ENCODE assay signal across 1 cellular context in the genomic region with DNA sequence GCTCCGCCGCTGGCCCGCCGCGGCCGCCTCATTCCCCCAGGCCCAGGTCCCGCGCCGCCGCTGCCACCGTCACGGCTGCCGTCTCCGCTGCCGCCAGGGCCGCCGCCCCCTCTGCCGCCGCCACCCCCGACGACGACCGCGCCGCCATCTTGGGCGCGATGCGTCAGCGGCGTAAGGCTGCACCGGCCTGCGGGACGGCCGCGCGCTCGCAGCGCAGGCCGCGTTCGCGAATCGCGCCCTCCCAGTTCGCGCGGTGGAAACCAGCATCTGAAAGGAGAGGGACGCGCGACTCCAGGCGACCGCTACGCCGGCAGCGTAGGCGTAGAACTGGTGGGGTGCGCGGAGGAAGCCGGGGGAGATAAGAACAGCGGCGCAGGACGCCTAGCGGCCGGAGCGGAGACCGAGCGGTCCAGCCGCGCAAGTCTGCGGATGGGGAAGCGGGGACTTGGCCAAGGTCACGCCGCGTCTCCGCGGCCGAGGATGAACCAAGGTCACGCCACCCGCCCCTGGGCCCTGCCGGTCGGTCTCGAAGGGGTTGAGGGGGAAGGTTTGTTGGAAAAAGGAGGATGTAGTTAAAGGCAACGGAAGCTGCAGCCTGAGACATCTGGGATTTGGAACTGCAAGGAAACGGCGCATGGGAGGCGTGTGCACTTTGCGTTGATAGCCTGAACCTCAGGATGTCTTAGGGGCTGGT.
A peak's percentile ranks its signal among the peaks of the same experiment; 100 is the strongest.
TF ChIP-seq lines count a peak whose summit lies in the region.

A gene (minus strand): TSS at position 173 of the 694 bp plus-strand sequence. CDS start 307 bp downstream, outside the sequence.

TF ChIP-seq in HEK293, 187 proteins besides CTCF, POLR2A, EP300 and RAD21 (continued from another document and continues in another):
- TF ChIP-seq ZFP69B (tag by site-specific recombination; IDR thresholded peaks at IDR 0.05): 0 out of 2 replicates have a peak, but pooled peaks have one; percentile 37
- no peak for TF ChIP-seq ZNF169 (tag by site-specific recombination; IDR thresholded peaks at IDR 0.05)
- TF ChIP-seq SP7 (tag by site-specific recombination; IDR thresholded peaks at IDR 0.05): peak; percentile 74
- no peak for TF ChIP-seq ZNF223 (tag by site-specific recombination; IDR thresholded peaks at IDR 0.05)
- no peak for TF ChIP-seq ZNF785 (tag by site-specific recombination; IDR thresholded peaks at IDR 0.05)
- TF ChIP-seq ZNF837 (tag by site-specific recombination; IDR thresholded peaks at IDR 0.05): no peak
- no peak for TF ChIP-seq ZNF621 (tag by site-specific recombination; IDR thresholded peaks at IDR 0.05)
- peak; percentile 89 for TF ChIP-seq ZNF341 (tag by site-specific recombination; IDR thresholded peaks at IDR 0.05; ENCODE audit: low read depth)
- TF ChIP-seq, protein P1, sequence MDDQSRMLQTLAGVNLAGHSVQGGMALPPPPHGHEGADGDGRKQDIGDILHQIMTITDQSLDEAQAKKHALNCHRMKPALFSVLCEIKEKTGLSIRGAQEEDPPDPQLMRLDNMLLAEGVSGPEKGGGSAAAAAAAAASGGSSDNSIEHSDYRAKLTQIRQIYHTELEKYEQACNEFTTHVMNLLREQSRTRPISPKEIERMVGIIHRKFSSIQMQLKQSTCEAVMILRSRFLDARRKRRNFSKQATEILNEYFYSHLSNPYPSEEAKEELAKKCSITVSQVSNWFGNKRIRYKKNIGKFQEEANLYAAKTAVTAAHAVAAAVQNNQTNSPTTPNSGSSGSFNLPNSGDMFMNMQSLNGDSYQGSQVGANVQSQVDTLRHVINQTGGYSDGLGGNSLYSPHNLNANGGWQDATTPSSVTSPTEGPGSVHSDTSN (CRISPR knock-in tag; IDR thresholded peaks at IDR 0.05): peak; percentile 83
- TF ChIP-seq ZNF391 (tag by site-specific recombination; IDR thresholded peaks at IDR 0.05; ENCODE audit: borderline replicate concordance, low read depth): peak; percentile 74; the same call in 1 of the 2 replicates
- peak; percentile 36; the same call in 1 of the 2 replicates for TF ChIP-seq KLF8 (tag by site-specific recombination; IDR thresholded peaks at IDR 0.05)
- TF ChIP-seq, protein P2, sequence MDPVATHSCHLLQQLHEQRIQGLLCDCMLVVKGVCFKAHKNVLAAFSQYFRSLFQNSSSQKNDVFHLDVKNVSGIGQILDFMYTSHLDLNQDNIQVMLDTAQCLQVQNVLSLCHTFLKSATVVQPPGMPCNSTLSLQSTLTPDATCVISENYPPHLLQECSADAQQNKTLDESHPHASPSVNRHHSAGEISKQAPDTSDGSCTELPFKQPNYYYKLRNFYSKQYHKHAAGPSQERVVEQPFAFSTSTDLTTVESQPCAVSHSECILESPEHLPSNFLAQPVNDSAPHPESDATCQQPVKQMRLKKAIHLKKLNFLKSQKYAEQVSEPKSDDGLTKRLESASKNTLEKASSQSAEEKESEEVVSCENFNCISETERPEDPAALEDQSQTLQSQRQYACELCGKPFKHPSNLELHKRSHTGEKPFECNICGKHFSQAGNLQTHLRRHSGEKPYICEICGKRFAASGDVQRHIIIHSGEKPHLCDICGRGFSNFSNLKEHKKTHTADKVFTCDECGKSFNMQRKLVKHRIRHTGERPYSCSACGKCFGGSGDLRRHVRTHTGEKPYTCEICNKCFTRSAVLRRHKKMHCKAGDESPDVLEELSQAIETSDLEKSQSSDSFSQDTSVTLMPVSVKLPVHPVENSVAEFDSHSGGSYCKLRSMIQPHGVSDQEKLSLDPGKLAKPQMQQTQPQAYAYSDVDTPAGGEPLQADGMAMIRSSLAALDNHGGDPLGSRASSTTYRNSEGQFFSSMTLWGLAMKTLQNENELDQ (tag by site-specific recombination; IDR thresholded peaks at IDR 0.05; ENCODE audit: low read depth): no peak
- TF ChIP-seq ZNF266 (tag by site-specific recombination; IDR thresholded peaks at IDR 0.05; ENCODE audit: low read depth): no peak
- TF ChIP-seq, protein P3, sequence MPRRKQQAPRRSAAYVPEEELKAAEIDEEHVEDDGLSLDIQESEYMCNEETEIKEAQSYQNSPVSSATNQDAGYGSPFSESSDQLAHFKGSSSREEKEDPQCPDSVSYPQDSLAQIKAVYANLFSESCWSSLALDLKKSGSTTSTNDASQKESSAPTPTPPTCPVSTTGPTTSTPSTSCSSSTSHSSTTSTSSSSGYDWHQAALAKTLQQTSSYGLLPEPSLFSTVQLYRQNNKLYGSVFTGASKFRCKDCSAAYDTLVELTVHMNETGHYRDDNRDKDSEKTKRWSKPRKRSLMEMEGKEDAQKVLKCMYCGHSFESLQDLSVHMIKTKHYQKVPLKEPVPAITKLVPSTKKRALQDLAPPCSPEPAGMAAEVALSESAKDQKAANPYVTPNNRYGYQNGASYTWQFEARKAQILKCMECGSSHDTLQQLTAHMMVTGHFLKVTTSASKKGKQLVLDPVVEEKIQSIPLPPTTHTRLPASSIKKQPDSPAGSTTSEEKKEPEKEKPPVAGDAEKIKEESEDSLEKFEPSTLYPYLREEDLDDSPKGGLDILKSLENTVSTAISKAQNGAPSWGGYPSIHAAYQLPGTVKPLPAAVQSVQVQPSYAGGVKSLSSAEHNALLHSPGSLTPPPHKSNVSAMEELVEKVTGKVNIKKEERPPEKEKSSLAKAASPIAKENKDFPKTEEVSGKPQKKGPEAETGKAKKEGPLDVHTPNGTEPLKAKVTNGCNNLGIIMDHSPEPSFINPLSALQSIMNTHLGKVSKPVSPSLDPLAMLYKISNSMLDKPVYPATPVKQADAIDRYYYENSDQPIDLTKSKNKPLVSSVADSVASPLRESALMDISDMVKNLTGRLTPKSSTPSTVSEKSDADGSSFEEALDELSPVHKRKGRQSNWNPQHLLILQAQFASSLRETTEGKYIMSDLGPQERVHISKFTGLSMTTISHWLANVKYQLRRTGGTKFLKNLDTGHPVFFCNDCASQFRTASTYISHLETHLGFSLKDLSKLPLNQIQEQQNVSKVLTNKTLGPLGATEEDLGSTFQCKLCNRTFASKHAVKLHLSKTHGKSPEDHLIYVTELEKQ (tag by site-specific recombination; IDR thresholded peaks at IDR 0.05; ENCODE audit: borderline replicate concordance): no peak
- peak; percentile 15; the same call in 1 of the 2 replicates for TF ChIP-seq ZBTB20 (tag by site-specific recombination; IDR thresholded peaks at IDR 0.05)
- TF ChIP-seq MEIS1 (CRISPR knock-in tag; IDR thresholded peaks at IDR 0.05; ENCODE audit: borderline replicate concordance): no peak
- TF ChIP-seq ZNF37A (tag by site-specific recombination; IDR thresholded peaks at IDR 0.05): 0 out of 2 replicates have a peak, but pooled peaks have one; percentile 36
- TF ChIP-seq, protein P4, sequence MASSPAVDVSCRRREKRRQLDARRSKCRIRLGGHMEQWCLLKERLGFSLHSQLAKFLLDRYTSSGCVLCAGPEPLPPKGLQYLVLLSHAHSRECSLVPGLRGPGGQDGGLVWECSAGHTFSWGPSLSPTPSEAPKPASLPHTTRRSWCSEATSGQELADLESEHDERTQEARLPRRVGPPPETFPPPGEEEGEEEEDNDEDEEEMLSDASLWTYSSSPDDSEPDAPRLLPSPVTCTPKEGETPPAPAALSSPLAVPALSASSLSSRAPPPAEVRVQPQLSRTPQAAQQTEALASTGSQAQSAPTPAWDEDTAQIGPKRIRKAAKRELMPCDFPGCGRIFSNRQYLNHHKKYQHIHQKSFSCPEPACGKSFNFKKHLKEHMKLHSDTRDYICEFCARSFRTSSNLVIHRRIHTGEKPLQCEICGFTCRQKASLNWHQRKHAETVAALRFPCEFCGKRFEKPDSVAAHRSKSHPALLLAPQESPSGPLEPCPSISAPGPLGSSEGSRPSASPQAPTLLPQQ (tag by site-specific recombination; IDR thresholded peaks at IDR 0.05): peak; percentile 21; the same call in 1 of the 2 replicates
- TF ChIP-seq ZNF558 (tag by site-specific recombination; IDR thresholded peaks at IDR 0.05): no peak
- TF ChIP-seq KLF10 (tag by site-specific recombination; IDR thresholded peaks at IDR 0.05): 0 out of 2 replicates have a peak, but pooled peaks have one; percentile 16
- no peak for TF ChIP-seq ZNF701 (tag by site-specific recombination; IDR thresholded peaks at IDR 0.05)
- TF ChIP-seq SALL2 (tag by site-specific recombination; IDR thresholded peaks at IDR 0.05; ENCODE audit: borderline replicate concordance): no peak
- peak; percentile 52; the same call in 1 of the 2 replicates for TF ChIP-seq ZNF629 (tag by site-specific recombination; IDR thresholded peaks at IDR 0.05)
- peak; percentile 85; the same call in 1 of the 2 replicates for TF ChIP-seq ZNF610 (tag by site-specific recombination; IDR thresholded peaks at IDR 0.05; ENCODE audit: borderline replicate concordance)
- TF ChIP-seq, protein P5, sequence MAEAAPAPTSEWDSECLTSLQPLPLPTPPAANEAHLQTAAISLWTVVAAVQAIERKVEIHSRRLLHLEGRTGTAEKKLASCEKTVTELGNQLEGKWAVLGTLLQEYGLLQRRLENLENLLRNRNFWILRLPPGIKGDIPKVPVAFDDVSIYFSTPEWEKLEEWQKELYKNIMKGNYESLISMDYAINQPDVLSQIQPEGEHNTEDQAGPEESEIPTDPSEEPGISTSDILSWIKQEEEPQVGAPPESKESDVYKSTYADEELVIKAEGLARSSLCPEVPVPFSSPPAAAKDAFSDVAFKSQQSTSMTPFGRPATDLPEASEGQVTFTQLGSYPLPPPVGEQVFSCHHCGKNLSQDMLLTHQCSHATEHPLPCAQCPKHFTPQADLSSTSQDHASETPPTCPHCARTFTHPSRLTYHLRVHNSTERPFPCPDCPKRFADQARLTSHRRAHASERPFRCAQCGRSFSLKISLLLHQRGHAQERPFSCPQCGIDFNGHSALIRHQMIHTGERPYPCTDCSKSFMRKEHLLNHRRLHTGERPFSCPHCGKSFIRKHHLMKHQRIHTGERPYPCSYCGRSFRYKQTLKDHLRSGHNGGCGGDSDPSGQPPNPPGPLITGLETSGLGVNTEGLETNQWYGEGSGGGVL (tag by site-specific recombination; IDR thresholded peaks at IDR 0.05): no peak
- no peak for TF ChIP-seq ZBTB1 (tag by site-specific recombination; IDR thresholded peaks at IDR 0.05)
- TF ChIP-seq BCL11A (tag by site-specific recombination; IDR thresholded peaks at IDR 0.05; ENCODE audit: low read depth): peak; percentile 79; the same call in 1 of the 2 replicates
- TF ChIP-seq PRDM1 (tag by site-specific recombination; IDR thresholded peaks at IDR 0.05): no peak
- no peak for TF ChIP-seq ZNF157 (tag by site-specific recombination; IDR thresholded peaks at IDR 0.05)
- TF ChIP-seq SP2 (tag by site-specific recombination; IDR thresholded peaks at IDR 0.05): 0 out of 2 replicates have a peak, but pooled peaks have one; percentile 28
- TF ChIP-seq ZNF311 (tag by site-specific recombination; IDR thresholded peaks at IDR 0.05; ENCODE audit: borderline replicate concordance): no peak
- TF ChIP-seq ZNF174 (tag by site-specific recombination; IDR thresholded peaks at IDR 0.05): no peak
- peak; percentile 84; the same call in 1 of the 2 replicates for TF ChIP-seq ZFP37 (tag by site-specific recombination; IDR thresholded peaks at IDR 0.05)
- TF ChIP-seq HOXD13 (CRISPR knock-in tag; IDR thresholded peaks at IDR 0.05; ENCODE audit: borderline replicate concordance): no peak
- TF ChIP-seq ZNF114 (tag by site-specific recombination; IDR thresholded peaks at IDR 0.05): no peak
- TF ChIP-seq ZNF335 (tag by site-specific recombination; conservative IDR thresholded peaks at IDR 0.05): peak; percentile 68
- TF ChIP-seq KLF1 (tag by site-specific recombination; IDR thresholded peaks at IDR 0.05): no peak; the same call in 1 of the 2 replicates
- no peak for TF ChIP-seq ZNF48 (tag by site-specific recombination; IDR thresholded peaks at IDR 0.05)
- no peak for TF ChIP-seq ZBTB21 (tag by site-specific recombination; IDR thresholded peaks at IDR 0.05)
- TF ChIP-seq ZNF585B (tag by site-specific recombination; IDR thresholded peaks at IDR 0.05): no peak
- TF ChIP-seq, protein P6, sequence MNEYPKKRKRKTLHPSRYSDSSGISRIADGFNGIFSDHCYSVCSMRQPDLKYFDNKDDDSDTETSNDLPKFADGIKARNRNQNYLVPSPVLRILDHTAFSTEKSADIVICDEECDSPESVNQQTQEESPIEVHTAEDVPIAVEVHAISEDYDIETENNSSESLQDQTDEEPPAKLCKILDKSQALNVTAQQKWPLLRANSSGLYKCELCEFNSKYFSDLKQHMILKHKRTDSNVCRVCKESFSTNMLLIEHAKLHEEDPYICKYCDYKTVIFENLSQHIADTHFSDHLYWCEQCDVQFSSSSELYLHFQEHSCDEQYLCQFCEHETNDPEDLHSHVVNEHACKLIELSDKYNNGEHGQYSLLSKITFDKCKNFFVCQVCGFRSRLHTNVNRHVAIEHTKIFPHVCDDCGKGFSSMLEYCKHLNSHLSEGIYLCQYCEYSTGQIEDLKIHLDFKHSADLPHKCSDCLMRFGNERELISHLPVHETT (tag by site-specific recombination; IDR thresholded peaks at IDR 0.05): no peak
- TF ChIP-seq ZNF24 (tag by site-specific recombination; IDR thresholded peaks at IDR 0.05): peak; percentile 46; the same call in 1 of the 2 replicates
- TF ChIP-seq, protein P7, sequence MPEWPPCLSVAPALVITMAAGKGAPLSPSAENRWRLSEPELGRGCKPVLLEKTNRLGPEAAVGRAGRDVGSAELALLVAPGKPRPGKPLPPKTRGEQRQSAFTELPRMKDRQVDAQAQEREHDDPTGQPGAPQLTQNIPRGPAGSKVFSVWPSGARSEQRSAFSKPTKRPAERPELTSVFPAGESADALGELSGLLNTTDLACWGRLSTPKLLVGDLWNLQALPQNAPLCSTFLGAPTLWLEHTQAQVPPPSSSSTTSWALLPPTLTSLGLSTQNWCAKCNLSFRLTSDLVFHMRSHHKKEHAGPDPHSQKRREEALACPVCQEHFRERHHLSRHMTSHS (tag by site-specific recombination; IDR thresholded peaks at IDR 0.05): no peak
- TF ChIP-seq ZNF248 (tag by site-specific recombination; IDR thresholded peaks at IDR 0.05): no peak
- no peak for TF ChIP-seq ZSCAN23 (tag by site-specific recombination; IDR thresholded peaks at IDR 0.05)
- peak; percentile 88 for TF ChIP-seq ZXDB (tag by site-specific recombination; IDR thresholded peaks at IDR 0.05)
- no peak for TF ChIP-seq ZNF596 (tag by site-specific recombination; IDR thresholded peaks at IDR 0.05)
